8 cellular contexts compared by ENCODE assay signal in genomic region chr6:33314515-33314942, GRCh38.
DNase-seq lines count a peak whose midpoint lies in the region; ATAC-seq and TF ChIP-seq lines count a peak whose summit lies in the region.

No MANE protein-coding gene starts in this region.

- TF ChIP-seq POLR2A in erythroblast (IDR thresholded peaks at IDR 0.05; ENCODE audit: low read length): peak; percentile 2

- H3K9me3 ChIP-seq in muscle layer of colon (ENCODE audit: low read length): no peaks in the 10 kb centered on the region

- no peak for DNase-seq in AG04449 (ENCODE audit: low read depth, low spot score)
- DNase-seq in GM20000 (ENCODE audit: low spot score): peak; percentile 75
- DNase-seq in NOMO-1 treated with DMSO at 0.1 percent for 48 hours (lab: John Stamatoyannopoulos, UW; ENCODE audit: unreplicated experiment): peak; percentile 71
- DNase-seq in activated T-cell treated with anti-CD3 and anti-CD28 coated beads for 1 hour (ENCODE audit: low read depth): peak; percentile 44
- DNase-seq in erythroblast (lab: John Stamatoyannopoulos, UW): peak; percentile 82 to 89
- DNase-seq in stimulated activated naive CD8-positive, alpha-beta T cell treated with anti-CD3 and anti-CD28 coated beads, Interleukin-15, Interleukin-2, amounts not matched to agents 100 U/mL and 50 U/mL, for 24 hours: peak; percentile 71
- DNase-seq in NCI-H524 treated with DMSO at 0.1 percent for 48 hours (lab: John Stamatoyannopoulos, UW): no peak

- CTCF ChIA-PET in AG04449 (lab: Yijun Ruan, JAX): interaction anchor here (1.0 kb wide), 1 partner anchor 14 kb away, joined by 4 read pairs; no protein-coding TSS in a partner anchor

- H3K36me3 ChIP-seq in muscle layer of colon (ENCODE audit: insufficient read depth, low read length): peaks cover 20% of the 10 kb centered on the region

- ATAC-seq in stimulated activated naive CD8-positive, alpha-beta T cell treated with anti-CD3 and anti-CD28 coated beads, Interleukin-15, Interleukin-2, amounts not matched to agents 100 U/mL and 50 U/mL, for 24 hours: peak; percentile 53

- peak overlapping the region; percentile 94 for H3K27ac ChIP-seq in muscle layer of colon (ENCODE audit: low read depth, low read length)

- H3K9ac ChIP-seq in muscle layer of colon (ENCODE audit: low read length): peak overlapping the region; percentile 76

- POLR2A ChIA-PET in AG04449 (lab: Yijun Ruan, JAX): no interaction called here

- H3K4me1 ChIP-seq in muscle layer of colon (ENCODE audit: insufficient read depth, low read length): peaks cover 40% of the 10 kb centered on the region

- H3K27me3 ChIP-seq in muscle layer of colon (ENCODE audit: control insufficient read depth in 1 of 2, insufficient read depth in 2 of 2, low read length in 2 of 2): no peaks in the 10 kb centered on the region

- no peak for TF ChIP-seq CTCF in AG04449 (IDR thresholded peaks at IDR 0.05; ENCODE audit: insufficient read depth, low read length, missing control alignments)
- no peak for TF ChIP-seq CTCF in GM20000 (IDR thresholded peaks at IDR 0.05; ENCODE audit: extremely low read depth, missing control alignments)

- H3K4me3 ChIP-seq in AG04449 (ENCODE audit: low read depth, low read length) (peak overlapping the region; percentile 96), muscle layer of colon (ENCODE audit: low read depth in 1 of 2, low read length in 2 of 2) (peak overlapping the region; percentile 87 to 99)

Comparison
In these comparisons a context has a peak if more than half of its experiments do, and no peak if none do; other contexts are left out.
1. DNase-seq: peak in GM20000 (single experiment), NOMO-1 treated with DMSO at 0.1 percent for 48 hours (single experiment), activated T-cell treated with anti-CD3 and anti-CD28 coated beads for 1 hour (single experiment), erythroblast (2 of 2) and stimulated activated naive CD8-positive, alpha-beta T cell treated with anti-CD3 and anti-CD28 coated beads, Interleukin-15, Interleukin-2, amounts not matched to agents 100 U/mL and 50 U/mL, for 24 hours (single experiment); none in AG04449 (single experiment) and NCI-H524 treated with DMSO at 0.1 percent for 48 hours (single experiment).